ENCODE assay signal across 24 cellular contexts in the genomic region with DNA sequence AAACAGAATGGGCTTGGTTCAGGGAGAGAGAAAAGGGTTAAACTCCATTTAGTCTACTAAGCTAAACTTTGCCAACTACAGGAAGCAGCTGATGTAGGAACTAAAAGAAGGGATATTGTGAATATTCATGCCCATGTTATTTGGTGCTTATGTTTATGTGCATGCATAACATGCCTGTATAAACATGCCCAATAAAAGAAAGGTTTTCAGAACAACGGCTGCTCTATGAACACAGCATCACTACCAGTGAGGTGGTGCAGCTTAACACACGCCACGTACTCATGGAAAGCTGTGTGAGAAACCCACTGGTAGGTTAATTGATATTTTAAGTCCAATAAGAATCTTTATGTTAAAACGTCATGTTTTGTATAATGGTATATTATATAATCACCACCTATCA. TPM values are rescaled to one million over a fixed set of nuclear protein-coding genes. Genes with fewer than 3 reads are reported as not detected.
DNase-seq lines count a peak whose midpoint lies in the region; ATAC-seq, FAIRE-seq and TF ChIP-seq lines count a peak whose summit lies in the region.
"Had no signal": no experiment of that assay in that cellular context is flagged by ENCODE, and none has a peak within 500 bp of the region (broad histone marks: within the 10 kb centered on the region; RNA-seq: fewer than 3 reads in every experiment).

No MANE protein-coding gene starts in this region.

- H3K4me2 ChIP-seq in A549 = no peak overlapping the region

- DNase-seq in A549 (ENCODE audit: low read depth in 1 of 2, low spot score in 1 of 2) (no peak), bronchial epithelial cell (ENCODE audit: low read depth) (peak; percentile 57), right cardiac atrium (no peak), Right ventricle myocardium inferior (ENCODE audit: missing footprints) (no peak)
- DNase-seq: ACHN; AML-193; C1 segment of cervical spinal cord; Calu3; CD4-positive, alpha-beta memory T cell; COR-L47; DMS153; DND-41; GM23248; H7; HCEC 1CT had no signal

- POLR2A ChIA-PET in A549 (lab: Yijun Ruan, JAX) = no interaction called here

- ATAC-seq in A549 (no peak), esophagus mucosa (peak; percentile 22), GM21723 (IDR thresholded peaks at IDR 0.05; ENCODE audit: unreplicated experiment) (no peak), right cardiac atrium (no peak), Right ventricle myocardium inferior (no peak), HG03432 (IDR thresholded peaks at IDR 0.05; ENCODE audit: unreplicated experiment) (no peak)

- H3K4me3 ChIP-seq in A549 (no peak overlapping the region), bronchial epithelial cell (ENCODE audit: low read depth, low read length) (no peak overlapping the region), right cardiac atrium (ENCODE audit: low read length) (no peak overlapping the region)
- H3K4me3 ChIP-seq: GM23248 had no signal

- TF ChIP-seq CTCF in A549 (IDR thresholded peaks at IDR 0.05) (no peak), bronchial epithelial cell (IDR thresholded peaks at IDR 0.05; ENCODE audit: insufficient read depth, low read length, severe bottlenecking) (no peak)

- TF ChIP-seq EP300 in A549 (IDR thresholded peaks at IDR 0.05) = no peak

- TF ChIP-seq RAD21 in A549 (conservative IDR thresholded peaks at IDR 0.05 in 1 of 2, IDR thresholded peaks at IDR 0.05 in 1 of 2) = no peak

- no peak for TF ChIP-seq POLR2A in A549 (IDR thresholded peaks at IDR 0.05; ENCODE audit: low read length)

- H3K9me3 ChIP-seq in A549 = no peaks in the 10 kb centered on the region
- no peaks in the 10 kb centered on the region for H3K9me3 ChIP-seq in right cardiac atrium (ENCODE audit: control insufficient read depth, low read length)

- H3K4me1 ChIP-seq in A549 = no peaks in the 10 kb centered on the region
- H3K4me1 ChIP-seq in right cardiac atrium (ENCODE audit: control insufficient read depth, insufficient read depth, low read length) = no peaks in the 10 kb centered on the region

- WGBS in A549 (ENCODE audit: missing lambda C conversion rate) = 90% methylated on average over 4 of the region's 4 CpGs
- 86% methylated on average over 4 of the region's 4 CpGs for WGBS in right cardiac atrium

- peak; percentile 7 for FAIRE-seq in A549 (lab: Jason Lieb, UNC)
- no peak for FAIRE-seq in bronchial epithelial cell (lab: Jason Lieb, UNC)
- FAIRE-seq: A204.1, G401.6, GM12892, H1 had no signal

- H3K27me3 ChIP-seq in bronchial epithelial cell (ENCODE audit: control insufficient read depth, insufficient read depth, low read length) = no peaks in the 10 kb centered on the region
- H3K27me3 ChIP-seq in right cardiac atrium (ENCODE audit: control insufficient read depth, insufficient read depth) = no peaks in the 10 kb centered on the region

- CTCF ChIA-PET in A549 (lab: Yijun Ruan, JAX) = interaction anchor here (0.6 to 1.2 kb wide), 5 partner anchors 10 to 1631 kb away, joined by 3 to 5 read pairs (median 3); no protein-coding TSS in a partner anchor

- peaks cover 4% of the 10 kb centered on the region for H3K36me3 ChIP-seq in bronchial epithelial cell (ENCODE audit: control insufficient read depth, insufficient read depth, low read length)

- intact Hi-C loops in right cardiac atrium (cut with DNase I) (no loop called here), Right ventricle myocardium inferior (cut with DNase I) (no loop called here)

- no peak overlapping the region for H3K27ac ChIP-seq in A549
- peak overlapping the region; percentile 2 for H3K27ac ChIP-seq in angular gyrus (ENCODE audit: low read depth, low read length)
- H3K27ac ChIP-seq in right cardiac atrium (ENCODE audit: low read length) = no peak overlapping the region
- H3K27ac ChIP-seq: 22Rv1, GM23248 had no signal

TF ChIP-seq in A549, 52 proteins besides CTCF, POLR2A, EP300 and RAD21:
- TF ChIP-seq RNF2 (IDR thresholded peaks at IDR 0.05; ENCODE audit: borderline replicate concordance, low read depth) (no peak), SMC3 (IDR thresholded peaks at IDR 0.05) (no peak), HDAC2 (IDR thresholded peaks at IDR 0.05) (no peak), TFCP2L1 (CRISPR knock-in tag; IDR thresholded peaks at IDR 0.05) (no peak), ESRRA (IDR thresholded peaks at IDR 0.05; ENCODE audit: borderline replicate concordance, low read length) (no peak), CHD4 (IDR thresholded peaks at IDR 0.05; ENCODE audit: borderline replicate concordance) (no peak)

RNA-seq across cellular contexts. Expression of gene VGLL4, which starts 59.5 kb away (rescaled TPM):
- polyA plus RNA-seq in A549 (2011; rRNA removed) = 26.3 and 28.1 TPM in 2 replicates
- 29.7 and 37.9 TPM in 2 replicates for polyA plus RNA-seq in A549 (2012; cell fraction: cytosol; rRNA removed)
- polyA plus RNA-seq in A549 (2012; cell fraction: nucleus; rRNA removed) = 47.0 and 48.7 TPM in 2 replicates
- polyA plus RNA-seq in A549 (2017; fragmentation: RNase III; extraction: RNeasy Plus Mini Kit Qiagen cat#74134 plus additional on column Dnase treatment) = 22.0 to 24.7 TPM (median 24.2 TPM) in 3 replicates
- 20.6 and 22.9 TPM in 2 replicates for polyA minus RNA-seq in A549 (2011; rRNA and poly(A)+ RNA removed)
- 32.6 and 36.6 TPM in 2 replicates for total RNA-seq in bronchial epithelial cell
- 36.3 TPM for total RNA-seq in esophagus mucosa
- total RNA-seq in right cardiac atrium = 10 to 100 TPM; 51.8 to 66.9 (median 59.1) TPM
- 40.9 TPM for polyA plus RNA-seq in right cardiac atrium
- 26.8 TPM for total RNA-seq in Right ventricle myocardium inferior
